8 cellular contexts compared by ENCODE assay signal in the genomic region with DNA sequence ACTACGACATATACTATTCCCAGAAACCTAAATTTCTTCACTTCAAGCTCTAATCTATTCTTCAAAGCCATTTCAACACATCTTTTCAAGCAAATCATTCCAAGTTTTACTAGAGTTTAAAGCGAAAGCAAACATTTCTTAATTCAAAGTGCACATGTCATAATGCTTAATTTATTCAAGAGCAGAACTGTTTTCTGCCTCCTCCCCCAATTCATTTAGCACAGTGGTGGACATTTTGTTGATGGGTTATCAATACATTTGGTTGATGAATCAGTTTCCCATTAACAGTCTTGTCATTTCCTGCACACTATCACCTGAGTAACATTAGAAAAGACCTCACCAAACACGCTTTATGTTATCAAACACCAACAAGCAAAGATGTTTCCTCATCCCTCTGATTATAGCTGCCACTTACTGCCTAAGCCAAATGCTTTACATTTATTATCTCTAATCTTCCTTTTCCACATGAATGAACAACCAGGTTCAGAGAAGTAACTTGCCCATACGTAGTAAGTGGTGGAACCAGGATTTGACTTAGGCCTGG. TPM values are rescaled to one million over a fixed set of nuclear protein-coding genes. Genes with fewer than 3 reads are reported as not detected.
DNase-seq lines count a peak whose midpoint lies in the region; ATAC-seq lines count a peak whose summit lies in the region.

No MANE protein-coding gene starts in this region.

- CTCF ChIA-PET in activated CD4-positive, alpha-beta T cell treated with anti-CD3 and anti-CD28 coated beads, Interleukin-2, amount 10 ng/mL, durations not matched to agents 7 days and 5 days (lab: Charles Lee) = interaction anchor here (1.4 to 7.0 kb wide), 3 partner anchors 12 to 22 kb away, joined by 3 to 38 read pairs (median 25); no protein-coding TSS in a partner anchor

- POLR2A ChIA-PET in activated CD4-positive, alpha-beta T cell treated with anti-CD3 and anti-CD28 coated beads, Interleukin-2, amount 10 ng/mL, durations not matched to agents 7 days and 5 days (lab: Charles Lee) = no interaction called here

- H3K27ac ChIP-seq in iPS-20b (ENCODE audit: low read length) (no peak overlapping the region), thymus (ENCODE audit: low read depth) (no peak overlapping the region)

- H3K36me3 Mint-ChIP-seq in activated CD4-positive, alpha-beta T cell treated with anti-CD3 and anti-CD28 coated beads, Interleukin-2, amount 10 ng/mL, durations not matched to agents 7 days and 5 days (ENCODE audit: low read depth) = peaks cover 37% of the 10 kb centered on the region
- peaks cover 58% of the 10 kb centered on the region for H3K36me3 Mint-ChIP-seq in activated T-helper 17 cell treated with anti-CD3 and anti-CD28 coated beads, Interleukin-2, amount 50 U/mL, for 72 hours (ENCODE audit: low read depth)

- H3K4me3 Mint-ChIP-seq in activated CD4-positive, alpha-beta T cell treated with anti-CD3 and anti-CD28 coated beads, Interleukin-2, amount 10 ng/mL, durations not matched to agents 7 days and 5 days = peak overlapping the region; percentile 96
- H3K4me3 Mint-ChIP-seq in activated T-helper 17 cell treated with anti-CD3 and anti-CD28 coated beads, Interleukin-2, amount 50 U/mL, for 72 hours = peak overlapping the region; percentile 93

- ATAC-seq in activated T-helper 17 cell treated with anti-CD3 and anti-CD28 coated beads, Interleukin-2, amount 50 U/mL, for 72 hours (replicated peaks) = no peak
- no peak for ATAC-seq in GM18498 (IDR thresholded peaks at IDR 0.05; ENCODE audit: unreplicated experiment)
- ATAC-seq in HG03097 (IDR thresholded peaks at IDR 0.05; ENCODE audit: low FRiP score, unreplicated experiment) = no peak

- H3K4me1 Mint-ChIP-seq in activated CD4-positive, alpha-beta T cell treated with anti-CD3 and anti-CD28 coated beads, Interleukin-2, amount 10 ng/mL, durations not matched to agents 7 days and 5 days = peaks cover 48% of the 10 kb centered on the region
- H3K4me1 Mint-ChIP-seq in activated T-helper 17 cell treated with anti-CD3 and anti-CD28 coated beads, Interleukin-2, amount 50 U/mL, for 72 hours = peaks cover 35% of the 10 kb centered on the region

- no peaks in the 10 kb centered on the region for H3K27me3 Mint-ChIP-seq in activated CD4-positive, alpha-beta T cell treated with anti-CD3 and anti-CD28 coated beads, Interleukin-2, amount 10 ng/mL, durations not matched to agents 7 days and 5 days
- H3K27me3 Mint-ChIP-seq in activated T-helper 17 cell treated with anti-CD3 and anti-CD28 coated beads, Interleukin-2, amount 50 U/mL, for 72 hours = no peaks in the 10 kb centered on the region

- no peaks in the 10 kb centered on the region; the same call in 1 of the 2 replicates for H3K4me1 ChIP-seq in iPS-20b (ENCODE audit: insufficient read depth, low read length)
- H3K4me1 ChIP-seq in thymus (ENCODE audit: control insufficient read depth, insufficient read depth, low read length) = peaks cover 17% of the 10 kb centered on the region

- H3K27me3 ChIP-seq in iPS-20b (ENCODE audit: insufficient read depth, low read length) (no peaks in the 10 kb centered on the region), thymus (ENCODE audit: control insufficient read depth, insufficient read depth) (no peaks in the 10 kb centered on the region)

- H3K9ac ChIP-seq in iPS-20b (ENCODE audit: low read depth, low read length) = peak overlapping the region; percentile 92; the same call in 1 of the 2 replicates

- 53% methylated on average over 4 of the region's 4 CpGs for WGBS in thymus

- H3K9me3 Mint-ChIP-seq in activated CD4-positive, alpha-beta T cell treated with anti-CD3 and anti-CD28 coated beads, Interleukin-2, amount 10 ng/mL, durations not matched to agents 7 days and 5 days = no peaks in the 10 kb centered on the region
- H3K9me3 Mint-ChIP-seq in activated T-helper 17 cell treated with anti-CD3 and anti-CD28 coated beads, Interleukin-2, amount 50 U/mL, for 72 hours = no peaks in the 10 kb centered on the region

- peaks cover 27% of the 10 kb centered on the region; the same call in 1 of the 2 replicates for H3K36me3 ChIP-seq in iPS-20b (ENCODE audit: insufficient read depth, low read depth, low read length)
- peaks cover 4% of the 10 kb centered on the region for H3K36me3 ChIP-seq in thymus (ENCODE audit: control insufficient read depth, insufficient read depth)

- H3K9me3 ChIP-seq in iPS-20b (ENCODE audit: insufficient read depth, low read depth, low read length) = no peaks in the 10 kb centered on the region
- H3K9me3 ChIP-seq in thymus (ENCODE audit: control insufficient read depth) = no peaks in the 10 kb centered on the region

- H3K4me3 ChIP-seq in iPS-20b (ENCODE audit: low read length) (peak overlapping the region; percentile 82), thymus (ENCODE audit: low read length) (peak overlapping the region; percentile 41)

- DNase-seq in activated CD4-positive, alpha-beta T cell treated with anti-CD3 and anti-CD28 coated beads, Interleukin-2, amount 10 ng/mL, durations not matched to agents 7 days and 5 days = no peak
- DNase-seq in activated CD4-positive, alpha-beta T cell treated with anti-CD3 and anti-CD28 coated beads, Interleukin-2, amount 50 U/mL, for 1 hour = no peak
- DNase-seq in NCI-H1417 (lab: John Stamatoyannopoulos, UW) = no peak

- H3K27ac Mint-ChIP-seq in activated CD4-positive, alpha-beta T cell treated with anti-CD3 and anti-CD28 coated beads, Interleukin-2, amount 10 ng/mL, durations not matched to agents 7 days and 5 days = peak overlapping the region; percentile 97
- H3K27ac Mint-ChIP-seq in activated T-helper 17 cell treated with anti-CD3 and anti-CD28 coated beads, Interleukin-2, amount 50 U/mL, for 72 hours = peak overlapping the region; percentile 94

RNA-seq across cellular contexts. Expression of a gene that starts 2.0 kb away (rescaled TPM):
- 100 to 1,000 TPM; 116 to 123 TPM for total RNA-seq in activated CD4-positive, alpha-beta T cell treated with anti-CD3 and anti-CD28 coated beads, Interleukin-2, amount 10 ng/mL, durations not matched to agents 7 days and 5 days
- 100 to 1,000 TPM; 118 to 125 TPM for total RNA-seq in activated T-helper 17 cell treated with anti-CD3 and anti-CD28 coated beads, Interleukin-2, amount 50 U/mL, for 72 hours
- 85.8 TPM for polyA plus RNA-seq in thymus

RNA-seq across cellular contexts. Expression of a gene that starts 51.0 kb away (rescaled TPM):
- 10 to 100 TPM; 16.4 to 19.7 TPM for total RNA-seq in activated CD4-positive, alpha-beta T cell treated with anti-CD3 and anti-CD28 coated beads, Interleukin-2, amount 10 ng/mL, durations not matched to agents 7 days and 5 days
- total RNA-seq in activated T-helper 17 cell treated with anti-CD3 and anti-CD28 coated beads, Interleukin-2, amount 50 U/mL, for 72 hours = 10 to 100 TPM; 21.0 to 38.3 TPM
- polyA plus RNA-seq in thymus = 16.5 TPM

RNA-seq across cellular contexts. Expression of a gene that starts 56.0 kb away (rescaled TPM):
- total RNA-seq in activated CD4-positive, alpha-beta T cell treated with anti-CD3 and anti-CD28 coated beads, Interleukin-2, amount 10 ng/mL, durations not matched to agents 7 days and 5 days = not detected
- total RNA-seq in activated T-helper 17 cell treated with anti-CD3 and anti-CD28 coated beads, Interleukin-2, amount 50 U/mL, for 72 hours = 1 to 10 TPM in 1 of 2 donors, not detected in 1; 1.1 TPM
- 2.5 TPM for polyA plus RNA-seq in thymus

RNA-seq across cellular contexts. Expression of a gene that starts 56.6 kb away (rescaled TPM):
- under 1 TPM; 0.22 to 0.31 TPM for total RNA-seq in activated CD4-positive, alpha-beta T cell treated with anti-CD3 and anti-CD28 coated beads, Interleukin-2, amount 10 ng/mL, durations not matched to agents 7 days and 5 days
- 1 to 10 TPM in 1 of 2 donors, under 1 TPM in 1; 0.99 to 2.1 TPM for total RNA-seq in activated T-helper 17 cell treated with anti-CD3 and anti-CD28 coated beads, Interleukin-2, amount 50 U/mL, for 72 hours
- polyA plus RNA-seq in thymus = 6.3 TPM
